ENCODE assay signal across 8 cellular contexts in genomic region chr14:63852817-63853730, GRCh38. TPM values are rescaled to one million over a fixed set of nuclear protein-coding genes. Genes with fewer than 3 reads are reported as not detected.
DNase-seq lines count a peak whose midpoint lies in the region; ATAC-seq and TF ChIP-seq lines count a peak whose summit lies in the region.

A gene with protein sequence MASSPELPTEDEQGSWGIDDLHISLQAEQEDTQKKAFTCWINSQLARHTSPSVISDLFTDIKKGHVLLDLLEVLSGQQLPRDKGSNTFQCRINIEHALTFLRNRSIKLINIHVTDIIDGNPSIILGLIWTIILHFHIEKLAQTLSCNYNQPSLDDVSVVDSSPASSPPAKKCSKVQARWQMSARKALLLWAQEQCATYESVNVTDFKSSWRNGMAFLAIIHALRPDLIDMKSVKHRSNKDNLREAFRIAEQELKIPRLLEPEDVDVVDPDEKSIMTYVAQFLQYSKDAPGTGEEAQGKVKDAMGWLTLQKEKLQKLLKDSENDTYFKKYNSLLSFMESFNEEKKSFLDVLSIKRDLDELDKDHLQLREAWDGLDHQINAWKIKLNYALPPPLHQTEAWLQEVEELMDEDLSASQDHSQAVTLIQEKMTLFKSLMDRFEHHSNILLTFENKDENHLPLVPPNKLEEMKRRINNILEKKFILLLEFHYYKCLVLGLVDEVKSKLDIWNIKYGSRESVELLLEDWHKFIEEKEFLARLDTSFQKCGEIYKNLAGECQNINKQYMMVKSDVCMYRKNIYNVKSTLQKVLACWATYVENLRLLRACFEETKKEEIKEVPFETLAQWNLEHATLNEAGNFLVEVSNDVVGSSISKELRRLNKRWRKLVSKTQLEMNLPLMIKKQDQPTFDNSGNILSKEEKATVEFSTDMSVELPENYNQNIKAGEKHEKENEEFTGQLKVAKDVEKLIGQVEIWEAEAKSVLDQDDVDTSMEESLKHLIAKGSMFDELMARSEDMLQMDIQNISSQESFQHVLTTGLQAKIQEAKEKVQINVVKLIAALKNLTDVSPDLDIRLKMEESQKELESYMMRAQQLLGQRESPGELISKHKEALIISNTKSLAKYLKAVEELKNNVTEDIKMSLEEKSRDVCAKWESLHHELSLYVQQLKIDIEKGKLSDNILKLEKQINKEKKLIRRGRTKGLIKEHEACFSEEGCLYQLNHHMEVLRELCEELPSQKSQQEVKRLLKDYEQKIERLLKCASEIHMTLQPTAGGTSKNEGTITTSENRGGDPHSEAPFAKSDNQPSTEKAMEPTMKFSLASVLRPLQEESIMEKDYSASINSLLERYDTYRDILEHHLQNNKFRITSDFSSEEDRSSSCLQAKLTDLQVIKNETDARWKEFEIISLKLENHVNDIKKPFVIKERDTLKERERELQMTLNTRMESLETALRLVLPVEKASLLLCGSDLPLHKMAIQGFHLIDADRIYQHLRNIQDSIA (N-terminal part only) (plus strand): TSS chr14:63853004. CDS start chr14:63909149, 56,145 bp downstream.

- no peaks in the 10 kb centered on the region for H3K27me3 ChIP-seq in BE2C

- TF ChIP-seq CTCF in BE2C (IDR thresholded peaks at IDR 0.05; ENCODE audit: low read depth, low read length) (no peak), endothelial cell (IDR thresholded peaks at IDR 0.05; ENCODE audit: unreplicated experiment) (no peak)

- ATAC-seq in GM19023 (IDR thresholded peaks at IDR 0.05; ENCODE audit: unreplicated experiment) (peak; percentile 87), HG03196 (IDR thresholded peaks at IDR 0.05; ENCODE audit: unreplicated experiment) (peak; percentile 81)
- ATAC-seq in activated CD8-positive, alpha-beta memory T cell treated with anti-CD3 and anti-CD28 coated beads, Interleukin-2, amount 10 ng/mL, durations not matched to agents 7 days and 5 days = peak; percentile 87

- peak; percentile 91 for DNase-seq in BE2C
- peak; percentile 63 for DNase-seq in NCI-H774 (lab: John Stamatoyannopoulos, UW)
- peak; percentile 85 for DNase-seq in activated CD8-positive, alpha-beta memory T cell treated with anti-CD3 and anti-CD28 coated beads, Interleukin-2, amount 10 ng/mL, durations not matched to agents 7 days and 5 days
- DNase-seq in endothelial cell (ENCODE audit: low spot score) = peak; percentile 77
- peak; percentile 20 for DNase-seq in midbrain (lab: John Stamatoyannopoulos, UW)
- DNase-seq in stimulated activated CD8-positive, alpha-beta memory T cell treated with anti-CD3 and anti-CD28 coated beads, Interleukin-2, amount 100 ng/mL, for 48 hours (ENCODE audit: low read depth in 2 of 2) = peak; percentile 70 to 77

- H3K27me3 Mint-ChIP-seq in activated CD8-positive, alpha-beta memory T cell treated with anti-CD3 and anti-CD28 coated beads, Interleukin-2, amount 10 ng/mL, durations not matched to agents 7 days and 5 days = peaks cover 7% of the 10 kb centered on the region
- no peaks in the 10 kb centered on the region for H3K27me3 Mint-ChIP-seq in endothelial cell (ENCODE audit: unreplicated experiment)

- CTCF ChIA-PET in activated CD8-positive, alpha-beta memory T cell treated with anti-CD3 and anti-CD28 coated beads, Interleukin-2, amount 10 ng/mL, durations not matched to agents 7 days and 5 days (lab: Charles Lee) = interaction anchor here (0.7 to 4.7 kb wide), 19 partner anchors 10 to 486 kb away, joined by 3 to 30 read pairs (median 3); partner anchors contain the start of genes ESR2 and WDR89

- peaks cover 45% of the 10 kb centered on the region for H3K4me1 Mint-ChIP-seq in activated CD8-positive, alpha-beta memory T cell treated with anti-CD3 and anti-CD28 coated beads, Interleukin-2, amount 10 ng/mL, durations not matched to agents 7 days and 5 days
- peaks cover 12% of the 10 kb centered on the region for H3K4me1 Mint-ChIP-seq in endothelial cell (ENCODE audit: unreplicated experiment)

- H3K4me3 ChIP-seq in BE2C (ENCODE audit: low read depth, low read length) = peak within 1 kb of the TSS; percentile 84

- peak within 1 kb of the TSS; percentile 96 for H3K4me3 Mint-ChIP-seq in activated CD8-positive, alpha-beta memory T cell treated with anti-CD3 and anti-CD28 coated beads, Interleukin-2, amount 10 ng/mL, durations not matched to agents 7 days and 5 days
- peak within 1 kb of the TSS; percentile 99 for H3K4me3 Mint-ChIP-seq in endothelial cell (ENCODE audit: unreplicated experiment)

- no peaks in the 10 kb centered on the region for H3K9me3 Mint-ChIP-seq in activated CD8-positive, alpha-beta memory T cell treated with anti-CD3 and anti-CD28 coated beads, Interleukin-2, amount 10 ng/mL, durations not matched to agents 7 days and 5 days (ENCODE audit: low read depth)
- H3K9me3 Mint-ChIP-seq in endothelial cell (ENCODE audit: unreplicated experiment) = no peaks in the 10 kb centered on the region

- no peaks in the 10 kb centered on the region; the same call in 1 of the 2 replicates for H3K4me1 ChIP-seq in BE2C

- H3K9me3 ChIP-seq in BE2C = no peaks in the 10 kb centered on the region

- peak within 1 kb of the TSS; percentile 89 for H3K27ac Mint-ChIP-seq in activated CD8-positive, alpha-beta memory T cell treated with anti-CD3 and anti-CD28 coated beads, Interleukin-2, amount 10 ng/mL, durations not matched to agents 7 days and 5 days
- H3K27ac Mint-ChIP-seq in endothelial cell (ENCODE audit: unreplicated experiment) = no peak within 1 kb of the TSS

- H3K36me3 ChIP-seq in BE2C = no peaks in the 10 kb centered on the region

- H3K36me3 Mint-ChIP-seq in activated CD8-positive, alpha-beta memory T cell treated with anti-CD3 and anti-CD28 coated beads, Interleukin-2, amount 10 ng/mL, durations not matched to agents 7 days and 5 days = peaks cover 9% of the 10 kb centered on the region
- H3K36me3 Mint-ChIP-seq in endothelial cell (ENCODE audit: low read depth, unreplicated experiment) = no peaks in the 10 kb centered on the region

RNA-seq across cellular contexts. Expression of the gene that starts here (rescaled TPM):
- 19.0 TPM for polyA plus RNA-seq in BE2C (2012; ENCODE audit: insufficient read depth, insufficient read length, low read depth)
- 100 to 1,000 TPM in 1 of 2 experiments, 10 to 100 TPM in 1; 69.3 to 143 TPM for total RNA-seq in activated CD8-positive, alpha-beta memory T cell treated with anti-CD3 and anti-CD28 coated beads, Interleukin-2, amount 10 ng/mL, durations not matched to agents 7 days and 5 days
- total RNA-seq in endothelial cell (ENCODE audit: unreplicated experiment) = 35.9 TPM

Comparison
In these comparisons a context has a peak if more than half of its experiments do, and no peak if none do; other contexts are left out.
1. Peak in every context shown above with its lines: DNase-seq, ATAC-seq and H3K4me3 ChIP-seq.
2. DNase-seq: peak in every context shown above with its lines; median percentile 91 in BE2C; 85 in activated CD8-positive, alpha-beta memory T cell treated with anti-CD3 and anti-CD28 coated beads, Interleukin-2, amount 10 ng/mL, durations not matched to agents 7 days and 5 days; 77 in endothelial cell; 74 in stimulated activated CD8-positive, alpha-beta memory T cell treated with anti-CD3 and anti-CD28 coated beads, Interleukin-2, amount 100 ng/mL, for 48 hours; 63 in NCI-H774; 20 in midbrain.